13 cellular contexts compared by ENCODE assay signal in genomic region chr3:24305795-24306467, GRCh38.
A peak's percentile ranks its signal among the peaks of the same experiment; 100 is the strongest.
DNase-seq lines count a peak whose midpoint lies in the region; ATAC-seq and TF ChIP-seq lines count a peak whose summit lies in the region.
"Had no signal": no experiment of that assay in that cellular context is flagged by ENCODE, and none has a peak within 500 bp of the region (broad histone marks: within the 10 kb centered on the region; RNA-seq: fewer than 3 reads in every experiment).

No MANE protein-coding gene starts in this region.

- H3K9me3 ChIP-seq in HEK293 (ENCODE audit: control insufficient read depth, insufficient read depth, low read depth, low read length), result no peaks in the 10 kb centered on the region
- H3K9me3 ChIP-seq in SJSA1 (replicated peaks), result no peaks in the 10 kb centered on the region
- H3K9me3 ChIP-seq in psoas muscle, result no peaks in the 10 kb centered on the region
- no peaks in the 10 kb centered on the region for H3K9me3 ChIP-seq in tibial nerve
- H3K9me3 ChIP-seq: suprapubic skin had no signal

- WGBS in psoas muscle, 3 donors, result 13 to 19% (median 16%) methylated on average over 4 of the region's 4 CpGs
- 27 to 30% methylated on average over 4 of the region's 4 CpGs for WGBS in tibial nerve, 2 donors

- H3K27ac ChIP-seq in HEK293 (ENCODE audit: extremely low read depth, low read depth, low read length) (no peak overlapping the region), SJSA1 (peak overlapping the region; percentile 39; the same call in 1 of the 2 replicates), psoas muscle (peak overlapping the region; percentile 66), tibial nerve (no peak overlapping the region)
- H3K27ac ChIP-seq: suprapubic skin had no signal

- H3K27me3 ChIP-seq in SJSA1 (replicated peaks) (no peaks in the 10 kb centered on the region), psoas muscle (ENCODE audit: insufficient read depth in 3 of 3, low read length in 2 of 3) (no peaks in the 10 kb centered on the region), tibial nerve (no peaks in the 10 kb centered on the region)
- H3K27me3 ChIP-seq: suprapubic skin had no signal

- no peak overlapping the region for H3K4me3 ChIP-seq in HEK293 (ENCODE audit: low read depth, low read length)
- H3K4me3 ChIP-seq in SJSA1, result no peak overlapping the region
- no peak overlapping the region for H3K4me3 ChIP-seq in fibroblast of pulmonary artery (replicated peaks; ENCODE audit: low read depth, low read length)
- H3K4me3 ChIP-seq in psoas muscle, result no peak overlapping the region
- H3K4me3 ChIP-seq in tibial nerve, result no peak overlapping the region
- H3K4me3 ChIP-seq: suprapubic skin had no signal

- DNase-seq in SJSA1 (ENCODE audit: low read depth in 1 of 2, low spot score in 2 of 2), result peak; percentile 68 to 78
- DNase-seq in fibroblast of pulmonary artery (ENCODE audit: low read depth), result peak; percentile 39
- no peak for DNase-seq in psoas muscle
- DNase-seq in tibial nerve (ENCODE audit: low spot score in 2 of 2), result no peak
- no peak for DNase-seq in stimulated activated CD4-positive, alpha-beta T cell treated with anti-CD3 and anti-CD28 coated beads, Interleukin-15, amount 100 ng/mL, for 24 hours
- DNase-seq: activated CD8-positive, alpha-beta T cell treated with anti-CD3 and anti-CD28 coated beads for 36 hours; activated gamma-delta T cell treated with Interleukin-2 at 50 U/mL for 16 hours; CD4-positive, alpha-beta T cell; Karpas-422; NCI-H2029 treated with DMSO at 0.1 percent for 48 hours had no signal

- POLR2A ChIA-PET in HEK293 (lab: Yijun Ruan, JAX), result no interaction called here

- TF ChIP-seq CTCF in HEK293 (tag by site-specific recombination; IDR thresholded peaks at IDR 0.05) (no peak), fibroblast of pulmonary artery (IDR thresholded peaks at IDR 0.05; ENCODE audit: low read length, missing control alignments) (no peak), psoas muscle (IDR thresholded peaks at IDR 0.05) (no peak), tibial nerve (IDR thresholded peaks at IDR 0.05) (no peak)

- intact Hi-C loops in psoas muscle (cut with DNase I), result no loop called here

- ATAC-seq in psoas muscle, result peak in 3 of 4 donors; percentile 41 to 62 (median 46)
- ATAC-seq in GM21529 (IDR thresholded peaks at IDR 0.05; ENCODE audit: unreplicated experiment), result no peak
- ATAC-seq: activated CD8-positive, alpha-beta T cell treated with anti-CD3 and anti-CD28 coated beads for 36 hours had no signal

- CTCF ChIA-PET in HEK293 (lab: Yijun Ruan, JAX), result interaction anchor here (1.3 to 1.5 kb wide), 2 partner anchors 11 to 42 kb away, joined by 3 read pairs; no protein-coding TSS in a partner anchor

- no peak for TF ChIP-seq EP300 in tibial nerve (IDR thresholded peaks at IDR 0.05)

- peaks cover 4% of the 10 kb centered on the region; the same call in 1 of the 2 replicates for H3K4me1 ChIP-seq in HEK293 (ENCODE audit: control insufficient read depth, insufficient read depth, low read length)
- peaks cover 18% of the 10 kb centered on the region for H3K4me1 ChIP-seq in SJSA1 (replicated peaks)
- peaks cover 40% of the 10 kb centered on the region for H3K4me1 ChIP-seq in psoas muscle
- H3K4me1 ChIP-seq in tibial nerve, result peaks cover 0 to 10% (median 0%) of the 10 kb centered on the region in 4 donors

- no peaks in the 10 kb centered on the region for H3K36me3 ChIP-seq in HEK293 (ENCODE audit: control insufficient read depth in 2 of 2, insufficient read depth in 1 of 2, low read length in 2 of 2)
- H3K36me3 ChIP-seq in SJSA1, result no peaks in the 10 kb centered on the region
- H3K36me3 ChIP-seq in psoas muscle (ENCODE audit: insufficient read depth in 1 of 2, low read depth in 1 of 2), result no peaks in the 10 kb centered on the region
- H3K36me3 ChIP-seq in tibial nerve, result no peaks in the 10 kb centered on the region
- H3K36me3 ChIP-seq: suprapubic skin had no signal

- no peak for TF ChIP-seq POLR2A in tibial nerve (IDR thresholded peaks at IDR 0.05)

TF ChIP-seq in HEK293, 187 proteins besides CTCF, POLR2A, EP300 and RAD21 (continues in another document):
- TF ChIP-seq ZNF48 (tag by site-specific recombination; IDR thresholded peaks at IDR 0.05), result no peak
- no peak for TF ChIP-seq ZNF302 (tag by site-specific recombination; IDR thresholded peaks at IDR 0.05; ENCODE audit: low read depth)
- no peak for TF ChIP-seq RBAK (tag by site-specific recombination; IDR thresholded peaks at IDR 0.05)
- 0 out of 2 replicates have a peak, but pooled peaks have one; percentile 46 for TF ChIP-seq MZF1 (tag by site-specific recombination; IDR thresholded peaks at IDR 0.05; ENCODE audit: borderline replicate concordance)
- TF ChIP-seq EGR2 (tag by site-specific recombination; IDR thresholded peaks at IDR 0.05; ENCODE audit: low read depth), result no peak
- TF ChIP-seq PRDM6 (tag by site-specific recombination; IDR thresholded peaks at IDR 0.05), result peak; percentile 14; the same call in 1 of the 2 replicates
- TF ChIP-seq ZBTB44 (tag by site-specific recombination; IDR thresholded peaks at IDR 0.05), result 0 out of 2 replicates have a peak, but pooled peaks have one; percentile 7
- TF ChIP-seq ZNF544 (tag by site-specific recombination; IDR thresholded peaks at IDR 0.05), result no peak
- no peak for TF ChIP-seq ZNF404 (tag by site-specific recombination; IDR thresholded peaks at IDR 0.05)
- TF ChIP-seq ZNF585B (tag by site-specific recombination; IDR thresholded peaks at IDR 0.05), result no peak
- no peak for TF ChIP-seq ZNF10 (tag by site-specific recombination; IDR thresholded peaks at IDR 0.05)
- no peak for TF ChIP-seq KLF16 (tag by site-specific recombination; IDR thresholded peaks at IDR 0.05)
- no peak for TF ChIP-seq ZNF24 (tag by site-specific recombination; IDR thresholded peaks at IDR 0.05)
- 0 out of 2 replicates have a peak, but pooled peaks have one; percentile 37 for TF ChIP-seq ZXDB (tag by site-specific recombination; IDR thresholded peaks at IDR 0.05)
- TF ChIP-seq ZNF658 (tag by site-specific recombination; IDR thresholded peaks at IDR 0.05), result no peak
- no peak for TF ChIP-seq ZNF623 (tag by site-specific recombination; IDR thresholded peaks at IDR 0.05)
- no peak for TF ChIP-seq ZNF560 (tag by site-specific recombination; IDR thresholded peaks at IDR 0.05; ENCODE audit: borderline replicate concordance)
- TF ChIP-seq SP3 (tag by site-specific recombination; IDR thresholded peaks at IDR 0.05), result no peak
- peak; percentile 80; the same call in 1 of the 2 replicates for TF ChIP-seq MYNN (tag by site-specific recombination; IDR thresholded peaks at IDR 0.05; ENCODE audit: borderline replicate concordance)
- TF ChIP-seq ZNF169 (tag by site-specific recombination; IDR thresholded peaks at IDR 0.05), result no peak
- peak; percentile 76 for TF ChIP-seq ZIC2 (tag by site-specific recombination; IDR thresholded peaks at IDR 0.05)
- TF ChIP-seq ZNF335 (tag by site-specific recombination; conservative IDR thresholded peaks at IDR 0.05), result 0 out of 2 replicates have a peak, but pooled peaks have one; percentile 18
- TF ChIP-seq ZBTB17 (tag by site-specific recombination; IDR thresholded peaks at IDR 0.05), result 0 out of 2 replicates have a peak, but pooled peaks have one; percentile 50
- 0 out of 2 replicates have a peak, but pooled peaks have one; percentile 21 for TF ChIP-seq IKZF3 (tag by site-specific recombination; IDR thresholded peaks at IDR 0.05)
- peak; percentile 60 for TF ChIP-seq ZSCAN30 (tag by site-specific recombination; IDR thresholded peaks at IDR 0.05)
- TF ChIP-seq ZNF561 (tag by site-specific recombination; IDR thresholded peaks at IDR 0.05; ENCODE audit: borderline replicate concordance), result 0 out of 2 replicates have a peak, but pooled peaks have one; percentile 58
- no peak for TF ChIP-seq ZNF785 (tag by site-specific recombination; IDR thresholded peaks at IDR 0.05)

Comparison
In these comparisons a context has a peak if more than half of its experiments do, and no peak if none do; other contexts are left out.
1. H3K27ac ChIP-seq: peak in SJSA1 (single experiment) and psoas muscle (single experiment); none in HEK293 (single experiment) and tibial nerve (0 of 4).
2. DNase-seq: peak in SJSA1 (2 of 2) and fibroblast of pulmonary artery (single experiment); none in psoas muscle (0 of 2), tibial nerve (0 of 2) and stimulated activated CD4-positive, alpha-beta T cell treated with anti-CD3 and anti-CD28 coated beads, Interleukin-15, amount 100 ng/mL, for 24 hours (single experiment).